Comparison of ENCODE assay signal across 31 cellular contexts in the genomic region with DNA sequence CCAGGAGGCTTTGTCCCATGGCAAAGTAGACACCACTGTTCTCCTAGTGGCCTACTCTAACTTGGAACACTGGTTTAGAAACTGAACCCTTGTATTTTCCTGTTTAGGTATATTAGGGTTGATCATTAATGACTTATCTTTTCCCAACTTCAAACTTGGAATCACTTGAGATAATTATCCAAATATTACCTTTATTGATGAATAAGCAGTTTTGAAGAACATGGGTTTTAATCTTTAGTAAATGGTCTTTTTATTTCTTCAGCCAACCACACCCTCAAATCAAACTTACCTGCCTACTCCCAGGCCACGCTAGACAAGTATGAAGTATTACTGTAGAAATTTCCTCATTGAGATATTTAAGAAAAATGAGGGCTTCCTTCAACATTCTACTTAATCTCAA.
"Had no signal": no experiment of that assay in that cellular context is flagged by ENCODE, and none has a peak within 500 bp of the region (broad histone marks: within the 10 kb centered on the region; RNA-seq: fewer than 3 reads in every experiment).

No MANE protein-coding gene starts in this region.

- H3K9me3 Mint-ChIP-seq: natural killer cell; nephron; neural progenitor cell; stimulated activated memory B cell treated with anti-CD40 and anti-IgM and Interleukin-4, amounts not matched to agents 10 μg/mL and 1 μg/mL and 100 μg/mL, for 72 hours; stimulated activated naive CD8-positive, alpha-beta T cell treated with anti-CD3 and anti-CD28 coated beads, Interleukin-15, Interleukin-2, amounts not matched to agents 100 ng/mL and 50 ng/mL, for 24 hours had no signal

- H3K4me3 Mint-ChIP-seq: naive B cell; natural killer cell; nephron; neural progenitor cell; stimulated activated memory B cell treated with anti-CD40 and anti-IgM and Interleukin-4, amounts not matched to agents 10 μg/mL and 1 μg/mL and 100 μg/mL, for 72 hours; stimulated activated naive CD8-positive, alpha-beta T cell treated with anti-CD3 and anti-CD28 coated beads, Interleukin-15, Interleukin-2, amounts not matched to agents 100 ng/mL and 50 ng/mL, for 24 hours had no signal

- H3K4me2 ChIP-seq: neural progenitor cell, smooth muscle cell had no signal

- H3K9me3 ChIP-seq: ovary, psoas muscle, spleen, suprapubic skin, testis, tibial artery, transverse colon, upper lobe of right lung, vagina had no signal

- H3K27ac ChIP-seq: neural progenitor cell, ovary, parathyroid adenoma, psoas muscle, skin epidermis, spleen, suprapubic skin, testis, tibial artery, transverse colon, upper lobe of right lung, vagina had no signal

- H3K4me1 ChIP-seq: parathyroid adenoma, psoas muscle, suprapubic skin, testis, upper lobe of right lung had no signal

- H3K4me1 Mint-ChIP-seq: naive B cell; natural killer cell; stimulated activated memory B cell treated with anti-CD40 and anti-IgM and Interleukin-4, amounts not matched to agents 10 μg/mL and 1 μg/mL and 100 μg/mL, for 72 hours had no signal

- ATAC-seq: natural killer cell; psoas muscle; sciatic nerve; stimulated activated memory B cell treated with anti-CD40 and anti-IgM and Interleukin-4, amounts not matched to agents 10 μg/mL and 1 μg/mL and 100 μg/mL, for 72 hours; upper lobe of right lung had no signal

- H2AFZ ChIP-seq: parathyroid adenoma had no signal

- H3K27ac Mint-ChIP-seq: naive B cell; natural killer cell; nephron; neural progenitor cell; progenitor cell of endocrine pancreas; stimulated activated memory B cell treated with anti-CD40 and anti-IgM and Interleukin-4, amounts not matched to agents 10 μg/mL and 1 μg/mL and 100 μg/mL, for 72 hours; stimulated activated naive CD8-positive, alpha-beta T cell treated with anti-CD3 and anti-CD28 coated beads, Interleukin-15, Interleukin-2, amounts not matched to agents 100 ng/mL and 50 ng/mL, for 24 hours; type B pancreatic cell had no signal

- H3K36me3 Mint-ChIP-seq: naive B cell; natural killer cell; stimulated activated memory B cell treated with anti-CD40 and anti-IgM and Interleukin-4, amounts not matched to agents 10 μg/mL and 1 μg/mL and 100 μg/mL, for 72 hours; type B pancreatic cell had no signal

- H3K4me3 ChIP-seq: neural progenitor cell, ovary, psoas muscle, skin epidermis, smooth muscle cell, spleen, suprapubic skin, testis, tibial artery, transverse colon, upper lobe of right lung, vagina had no signal

- H3K36me3 ChIP-seq: neural progenitor cell, ovary, spleen, suprapubic skin, tibial artery, transverse colon, upper lobe of right lung, vagina had no signal

- H3K27me3 ChIP-seq: neural progenitor cell, ovary, testis, tibial artery, transverse colon, upper lobe of right lung, vagina had no signal

- H3K9ac ChIP-seq: neural progenitor cell, parathyroid adenoma had no signal

- H3K79me2 ChIP-seq: parathyroid adenoma had no signal

- DNase-seq: naive B cell; natural killer cell; occipital lobe; ovary; posterior cingulate gyrus; psoas muscle; right cardiac atrium; spleen; stimulated activated CD4-positive, alpha-beta T cell treated with anti-CD3 and anti-CD28 coated beads, Interleukin-12 subunit alpha, Interleukin-12 subunit beta, amount 100 ng/mL, for 4 hours; stimulated activated CD4-positive, alpha-beta T cell treated with anti-CD3 and anti-CD28 coated beads, Interleukin-1b, Interleukin-23, amount 100 ng/mL, for 48 hours; stimulated activated CD4-positive, alpha-beta T cell treated with anti-CD3 and anti-CD28 coated beads, Interleukin-4, amount 100 ng/mL, for 1 hour; stimulated activated CD4-positive, alpha-beta T cell treated with anti-CD3 and anti-CD28 coated beads, Interleukin-4, amount 100 ng/mL, for 4 hours; stimulated activated CD8-positive, alpha-beta memory T cell treated with anti-CD3 and anti-CD28 coated beads, Interleukin-4, amount 100 ng/mL, for 48 hours; stimulated activated naive CD4-positive, alpha-beta T cell; substantia nigra; testis; tibial artery; transverse colon; upper lobe of right lung had no signal
